1 cellular context compared by ENCODE assay signal in the genomic region with DNA sequence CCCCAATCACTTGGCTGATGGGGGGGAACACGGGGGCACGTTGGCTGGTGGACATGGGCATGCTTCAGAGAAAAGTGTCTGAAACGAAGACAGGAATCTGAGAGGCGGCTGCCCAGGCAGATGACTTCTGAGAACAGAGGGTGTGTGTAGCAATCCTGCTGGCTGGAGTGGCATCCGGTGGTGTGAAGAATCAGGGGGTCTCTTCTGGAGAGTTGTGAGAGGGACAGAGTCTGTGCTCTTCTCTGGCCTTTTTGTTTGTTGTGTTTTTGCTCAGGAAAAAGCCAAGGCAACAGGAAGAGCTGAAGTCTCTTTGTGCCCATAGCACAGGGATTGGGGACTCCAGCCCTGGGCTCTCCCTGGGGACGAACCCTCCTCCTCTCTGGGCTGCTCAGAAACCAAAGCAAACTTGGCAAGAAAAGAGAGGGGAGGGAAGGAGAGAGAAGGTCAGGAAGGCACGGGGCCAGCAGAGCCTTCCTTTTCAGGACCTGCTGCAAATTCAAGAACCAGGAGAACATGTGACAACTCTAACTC.
TF ChIP-seq lines count a peak whose summit lies in the region.

No MANE protein-coding gene starts in this region.

TF ChIP-seq in HepG2, 621 proteins besides CTCF, POLR2A, EP300 and RAD21 (continued from another document):
- TF ChIP-seq, protein P1, sequence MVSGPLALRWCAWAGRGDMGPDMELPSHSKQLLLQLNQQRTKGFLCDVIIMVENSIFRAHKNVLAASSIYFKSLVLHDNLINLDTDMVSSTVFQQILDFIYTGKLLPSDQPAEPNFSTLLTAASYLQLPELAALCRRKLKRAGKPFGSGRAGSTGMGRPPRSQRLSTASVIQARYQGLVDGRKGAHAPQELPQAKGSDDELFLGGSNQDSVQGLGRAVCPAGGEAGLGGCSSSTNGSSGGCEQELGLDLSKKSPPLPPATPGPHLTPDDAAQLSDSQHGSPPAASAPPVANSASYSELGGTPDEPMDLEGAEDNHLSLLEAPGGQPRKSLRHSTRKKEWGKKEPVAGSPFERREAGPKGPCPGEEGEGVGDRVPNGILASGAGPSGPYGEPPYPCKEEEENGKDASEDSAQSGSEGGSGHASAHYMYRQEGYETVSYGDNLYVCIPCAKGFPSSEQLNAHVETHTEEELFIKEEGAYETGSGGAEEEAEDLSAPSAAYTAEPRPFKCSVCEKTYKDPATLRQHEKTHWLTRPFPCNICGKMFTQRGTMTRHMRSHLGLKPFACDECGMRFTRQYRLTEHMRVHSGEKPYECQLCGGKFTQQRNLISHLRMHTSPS (CRISPR knock-in tag; IDR thresholded peaks at IDR 0.05; ENCODE audit: low read depth), result no peak
- TF ChIP-seq GABPB1 (CRISPR knock-in tag; IDR thresholded peaks at IDR 0.05) (no peak), ZFP36L1 (CRISPR knock-in tag; IDR thresholded peaks at IDR 0.05) (no peak)
